ENCODE assay signal across 8 cellular contexts in genomic region chr17:64028874-64029464, GRCh38. TPM values are rescaled to one million over a fixed set of nuclear protein-coding genes. Genes with fewer than 3 reads are reported as not detected.
A peak's percentile ranks its signal among the peaks of the same experiment; 100 is the strongest.
DNase-seq lines count a peak whose midpoint lies in the region; ATAC-seq, FAIRE-seq and TF ChIP-seq lines count a peak whose summit lies in the region.

No MANE protein-coding gene starts in this region.

- H3K27ac ChIP-seq in SJSA1 = no peak overlapping the region

- no peaks in the 10 kb centered on the region for H3K27me3 ChIP-seq in SJSA1 (replicated peaks)

- ATAC-seq in Right ventricle myocardium superior (ENCODE audit: poor library complexity) (peak; percentile 79), HG02759 (IDR thresholded peaks at IDR 0.05; ENCODE audit: unreplicated experiment) (no peak)

- H3K36me3 ChIP-seq in SJSA1 = no peaks in the 10 kb centered on the region

- no peaks in the 10 kb centered on the region for H3K9me3 ChIP-seq in SJSA1 (replicated peaks)

- no peak for TF ChIP-seq POLR2A in GM12892 (IDR thresholded peaks at IDR 0.05; ENCODE audit: low read depth, low read length)

- DNase-seq in ELF-1 (ENCODE audit: low read depth, low spot score) (peak; percentile 50), Kasumi-1 (lab: John Stamatoyannopoulos, UW) (peak; percentile 66 to 77), SJSA1 (ENCODE audit: low read depth in 1 of 2, low spot score in 2 of 2) (peak; percentile 27 to 69), Right ventricle myocardium superior (peak; percentile 63), retina (peak; percentile 45), GM12892 (ENCODE audit: insufficient read length) (no peak)
- peak in 3 of 4 experiments; percentile 16 to 61 (median 47) for DNase-seq in activated naive CD4-positive, alpha-beta T cell (lab: John Stamatoyannopoulos, UW)

- intact Hi-C loops in Right ventricle myocardium superior (cut with DNase I) = loop anchor here (2.0 to 10.0 kb wide), 3 partner anchors 104 to 253 kb away; partner anchors contain the start of genes CSHL1 and GH1

- H3K4me1 ChIP-seq in SJSA1 (replicated peaks) = no peaks in the 10 kb centered on the region

- no peak for FAIRE-seq in GM12892 (lab: Jason Lieb, UNC)

- H3K4me3 ChIP-seq in SJSA1 = no peak overlapping the region

RNA-seq across cellular contexts. Expression of gene ICAM2, which starts 8.5 kb away (rescaled TPM):
- 0.87 TPM in 1 of 2 replicates, not detected in the other for total RNA-seq in SJSA1 (2014; rRNA removed; shearing (Covaris generic))
- 31.9 TPM for total RNA-seq in Right ventricle myocardium superior
- polyA plus RNA-seq in GM12892 (2012; ENCODE audit: missing spikeins) = 33.1 TPM

RNA-seq across cellular contexts. Expression of gene PRR29, which starts 30.8 kb away (rescaled TPM):
- 0.08 TPM in 1 of 2 replicates, not detected in the other for total RNA-seq in SJSA1 (2014; rRNA removed; shearing (Covaris generic))
- 0.30 TPM for total RNA-seq in Right ventricle myocardium superior
- polyA plus RNA-seq in GM12892 (2012; ENCODE audit: missing spikeins) = 0.30 TPM

RNA-seq across cellular contexts. Expression of gene SCN4A, which starts 56.3 kb away (rescaled TPM):
- total RNA-seq in SJSA1 (2014; rRNA removed; shearing (Covaris generic)) = not detected in 2 replicates
- 0.56 TPM for total RNA-seq in Right ventricle myocardium superior
- 0.64 TPM for polyA plus RNA-seq in GM12892 (2012; ENCODE audit: missing spikeins)

Comparison
In these comparisons a context has a peak if more than half of its experiments do, and no peak if none do; other contexts are left out.
1. RNA of gene ICAM2, which starts 8.5 kb away (total RNA-seq): 31.9 TPM in Right ventricle myocardium superior (single experiment); 0.87 TPM in SJSA1; every median in the first group is over 10 times any median in the second.